In the genomic region with DNA sequence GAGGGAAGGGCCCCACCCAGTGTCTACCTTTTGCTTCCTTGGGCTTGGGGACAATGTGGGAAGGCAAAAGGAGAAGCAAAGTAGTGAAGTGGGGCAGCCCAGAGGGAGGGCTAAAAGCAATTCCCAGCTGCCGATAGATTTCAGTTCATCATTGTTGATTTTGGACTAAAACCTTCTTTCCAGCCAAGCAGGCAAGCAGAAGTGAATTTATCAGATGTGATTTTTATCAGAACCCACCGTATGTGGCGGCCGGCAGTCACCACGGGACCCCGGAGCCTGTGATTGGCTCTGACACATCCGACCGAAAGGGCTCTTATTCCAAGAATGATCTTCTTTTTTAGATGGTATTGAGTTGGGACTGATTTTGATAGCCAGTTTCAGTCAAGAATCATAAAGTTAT, we compare ENCODE assay signal across 21 cellular contexts.
"Had no signal": no experiment of that assay in that cellular context is flagged by ENCODE, and none has a peak within 500 bp of the region (broad histone marks: within the 10 kb centered on the region; RNA-seq: fewer than 3 reads in every experiment).

No MANE protein-coding gene starts in this region.

- H3K27me3 Mint-ChIP-seq: activated CD4-positive, alpha-beta T cell treated with anti-CD3 and anti-CD28 coated beads for 36 hours; memory B cell had no signal

- H3K9me3 ChIP-seq: colonic mucosa, spleen, testis, transverse colon had no signal

- H3K4me3 Mint-ChIP-seq: activated CD4-positive, alpha-beta T cell treated with anti-CD3 and anti-CD28 coated beads for 36 hours; activated T-cell treated with anti-CD3 and anti-CD28 coated beads, Interleukin-2, amount 50 U/mL, for 72 hours; immature natural killer cell; memory B cell; naive thymus-derived CD8-positive, alpha-beta T cell had no signal

- H3K9me3 Mint-ChIP-seq: activated T-cell treated with anti-CD3 and anti-CD28 coated beads, Interleukin-2, amount 50 U/mL, for 72 hours; memory B cell had no signal

- H3K27ac ChIP-seq: colonic mucosa, dorsolateral prefrontal cortex, spleen, testis, transverse colon had no signal

- H3K4me1 ChIP-seq: colonic mucosa, spleen, testis, transverse colon had no signal

- H3K4me1 Mint-ChIP-seq: activated CD4-positive, alpha-beta T cell treated with anti-CD3 and anti-CD28 coated beads for 36 hours; immature natural killer cell; naive thymus-derived CD8-positive, alpha-beta T cell had no signal

- ATAC-seq: activated CD4-positive, alpha-beta T cell treated with anti-CD3 and anti-CD28 coated beads for 36 hours; activated naive CD4-positive, alpha-beta T cell treated with anti-CD3 and anti-CD28 coated beads, Interleukin-2, amount 50 U/mL, for 72 hours; activated T-cell treated with anti-CD3 and anti-CD28 coated beads, Interleukin-2, amount 50 U/mL, for 72 hours; naive thymus-derived CD8-positive, alpha-beta T cell had no signal

- H3K36me3 ChIP-seq: colonic mucosa, spleen, transverse colon had no signal

- H3K36me3 Mint-ChIP-seq: activated naive CD4-positive, alpha-beta T cell treated with anti-CD3 and anti-CD28 coated beads, Interleukin-2, amount 50 U/mL, for 72 hours; immature natural killer cell; memory B cell; naive thymus-derived CD8-positive, alpha-beta T cell had no signal

- DNase-seq: activated CD4-positive, alpha-beta T cell treated with anti-CD3 and anti-CD28 coated beads for 36 hours; activated CD4-positive, alpha-beta T cell treated with anti-CD3 and anti-CD28 coated beads, Interleukin-2, amount 50 U/mL, for 4 hours; activated CD4-positive, CD25-positive, alpha-beta regulatory T cell; activated naive CD4-positive, alpha-beta T cell; activated T-cell treated with anti-CD3 and anti-CD28 coated beads for 4 hours; activated T-cell treated with anti-CD3 and anti-CD28 coated beads, Interleukin-2, amount 50 U/mL, for 72 hours; cerebellar nuclear complex; colonic mucosa; dorsolateral prefrontal cortex; effector memory CD4-positive, alpha-beta T cell; erythroblast; hippocampal formation; immature natural killer cell; naive thymus-derived CD8-positive, alpha-beta T cell; spleen; stimulated activated naive CD4-positive, alpha-beta T cell treated with Interleukin-2 at 50 U/mL for 16 hours; testis; transverse colon had no signal

- H3K27me3 ChIP-seq: colonic mucosa, spleen, testis, transverse colon had no signal

- H3K4me3 ChIP-seq: colonic mucosa, dorsolateral prefrontal cortex, spleen, testis, transverse colon had no signal

- H3K27ac Mint-ChIP-seq: activated CD4-positive, alpha-beta T cell treated with anti-CD3 and anti-CD28 coated beads for 36 hours; activated T-cell treated with anti-CD3 and anti-CD28 coated beads, Interleukin-2, amount 50 U/mL, for 72 hours; immature natural killer cell; memory B cell; naive thymus-derived CD8-positive, alpha-beta T cell had no signal

- FAIRE-seq: urothelium cell line had no signal
